6 cellular contexts compared by ENCODE assay signal in genomic region chr16:27787661-27788060, GRCh38.
"Had no signal": no experiment of that assay in that cellular context is flagged by ENCODE, and none has a peak within 500 bp of the region (broad histone marks: within the 10 kb centered on the region; RNA-seq: fewer than 3 reads in every experiment).

No MANE protein-coding gene starts in this region.

- H3K4me3 ChIP-seq: GM23338, K562 had no signal

- ATAC-seq: GM23338, K562 had no signal

- DNase-seq: H9, HCEC 1CT, IMR-90, KG1 had no signal

- H2AFZ ChIP-seq: GM23338 had no signal

- H3K4me2 ChIP-seq: GM23338 had no signal
